In the genomic region with DNA sequence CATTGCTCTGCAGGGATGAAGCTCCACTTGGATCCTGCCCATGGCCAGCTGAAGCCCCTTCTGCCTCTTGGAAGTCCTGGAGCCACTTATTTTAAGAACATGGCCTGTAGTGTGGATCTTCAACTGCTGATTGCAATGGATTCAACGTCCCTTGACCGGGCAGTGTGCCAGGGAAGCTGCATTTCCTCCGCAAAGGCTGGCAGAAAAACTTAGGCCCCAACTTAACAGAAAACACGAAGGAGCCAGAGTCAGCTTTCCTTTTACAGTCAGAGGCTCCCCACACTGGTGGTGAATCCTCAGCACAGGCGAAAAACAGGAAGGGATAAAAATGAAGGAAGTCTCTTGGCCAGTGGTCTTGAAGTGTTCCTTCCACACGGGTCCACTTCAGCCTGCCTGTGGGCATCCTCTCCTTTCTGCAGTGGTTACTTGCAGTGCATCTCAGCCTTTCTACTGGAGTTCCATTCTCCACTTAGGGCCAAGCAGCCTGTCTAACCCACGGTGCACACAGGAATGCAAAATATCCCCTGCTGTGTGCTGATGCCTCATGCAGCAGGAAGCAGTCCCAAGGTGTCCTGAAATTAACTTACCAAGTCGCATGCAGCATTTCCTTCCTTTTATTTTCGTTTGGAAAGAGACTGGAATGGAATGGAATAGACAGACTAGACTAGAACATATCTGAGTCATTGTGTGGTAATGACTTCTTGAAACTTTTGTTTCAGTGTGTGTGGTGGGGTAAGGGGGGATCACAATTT, we compare ENCODE assay signal across 15 cellular contexts. TPM values are rescaled to one million over a fixed set of nuclear protein-coding genes. Genes with fewer than 3 reads are reported as not detected.
A peak's percentile ranks its signal among the peaks of the same experiment; 100 is the strongest.
DNase-seq lines count a peak whose midpoint lies in the region; ATAC-seq, FAIRE-seq and TF ChIP-seq lines count a peak whose summit lies in the region.
"Had no signal": no experiment of that assay in that cellular context is flagged by ENCODE, and none has a peak within 500 bp of the region (broad histone marks: within the 10 kb centered on the region; RNA-seq: fewer than 3 reads in every experiment).

No MANE protein-coding gene starts in this region.

- no peak overlapping the region for H3K4me3 ChIP-seq in NB4 (ENCODE audit: low read depth, low read length)
- H3K4me3 ChIP-seq in trophoblast cell (ENCODE audit: low read depth, low read length) = no peak overlapping the region
- H3K4me3 ChIP-seq: dorsolateral prefrontal cortex had no signal

- no peaks in the 10 kb centered on the region for H3K4me1 Mint-ChIP-seq in type B pancreatic cell (ENCODE audit: unreplicated experiment)
- no peaks in the 10 kb centered on the region for H3K4me1 Mint-ChIP-seq in activated CD4-positive, alpha-beta T cell treated with anti-CD3 and anti-CD28 coated beads for 36 hours

- H3K79me1 ChIP-seq in trophoblast cell (ENCODE audit: low read length) = no peaks in the 10 kb centered on the region

- H3K4me3 Mint-ChIP-seq in type B pancreatic cell = no peak overlapping the region
- no peak overlapping the region for H3K4me3 Mint-ChIP-seq in activated CD4-positive, alpha-beta T cell treated with anti-CD3 and anti-CD28 coated beads for 36 hours

- intact Hi-C loops in activated CD4-positive, alpha-beta T cell treated with anti-CD3 and anti-CD28 coated beads for 36 hours (cut with DNase I, micrococcal nuclease) = no loop called here

- H3K4me2 ChIP-seq in trophoblast cell (ENCODE audit: low read length) = no peak overlapping the region

- H3K4ac ChIP-seq in trophoblast cell (ENCODE audit: low read depth, low read length) = no peak overlapping the region

- no peaks in the 10 kb centered on the region for H3K27me3 ChIP-seq in trophoblast cell (ENCODE audit: insufficient read depth, low read length)

- FAIRE-seq in D721Med (lab: Jason Lieb, UNC) = no peak

- H3K23ac ChIP-seq in trophoblast cell (ENCODE audit: low read length) = no peak overlapping the region

- DNase-seq in ELR (ENCODE audit: low read depth) (peak; percentile 83), NB4 (ENCODE audit: low read depth) (peak; percentile 59), epithelial cell of prostate (ENCODE audit: low read depth, low spot score) (peak; percentile 16), trophoblast cell (peak; percentile 41 to 74), type B pancreatic cell (ENCODE audit: extremely low spot score, unreplicated experiment) (no peak), activated T-cell treated with anti-CD3 and anti-CD28 coated beads for 4 hours (no peak), D721Med (ENCODE audit: insufficient read length, low spot score) (no peak)
- no peak for DNase-seq in activated CD4-positive, alpha-beta T cell treated with anti-CD3 and anti-CD28 coated beads for 36 hours
- DNase-seq: activated CD4-positive, CD25-positive, alpha-beta regulatory T cell treated with anti-CD3 and anti-CD28 coated beads, Interleukin-2, amount 50 U/mL, for 72 hours; activated effector memory CD4-positive, alpha-beta T cell treated with Interleukin-2 at 50 U/mL for 16 hours; GF-D8; KBM-7; NCI-H446; stimulated activated CD4-positive, alpha-beta T cell treated with anti-CD3 and anti-CD28 coated beads, Interleukin-12 subunit alpha, Interleukin-12 subunit beta, amount 100 ng/mL, for 4 hours had no signal

- H3K36me3 ChIP-seq in trophoblast cell (ENCODE audit: control insufficient read depth in 1 of 2, insufficient read depth in 2 of 2, low read length in 2 of 2) = no peaks in the 10 kb centered on the region

- H4K91ac ChIP-seq in trophoblast cell (ENCODE audit: low read depth, low read length) = no peak overlapping the region

- peaks cover 1% of the 10 kb centered on the region for H3K9me3 ChIP-seq in trophoblast cell (ENCODE audit: insufficient read depth, low read depth, low read length)

- no peak overlapping the region for H4K8ac ChIP-seq in trophoblast cell (ENCODE audit: low read depth, low read length)

- H3K4me1 ChIP-seq in trophoblast cell (ENCODE audit: control insufficient read depth in 1 of 2, insufficient read depth in 2 of 2, low read length in 2 of 2) = peaks cover 0 to 4% of the 10 kb centered on the region in 2 experiments

- no peak overlapping the region for H2BK120ac ChIP-seq in trophoblast cell (ENCODE audit: insufficient read depth, low read length, poor library complexity)

- H3K27me3 Mint-ChIP-seq in type B pancreatic cell = peaks cover 24% of the 10 kb centered on the region
- peaks cover 33% of the 10 kb centered on the region for H3K27me3 Mint-ChIP-seq in activated CD4-positive, alpha-beta T cell treated with anti-CD3 and anti-CD28 coated beads for 36 hours

- WGBS in trophoblast cell (ENCODE audit: extremely low coverage, insufficient coverage, insufficient read length) = no CpG with 5 or more reads among the region's 9 CpGs

- H2BK5ac ChIP-seq in trophoblast cell (ENCODE audit: low read depth, low read length, poor library complexity) = no peak overlapping the region

- H4K12ac ChIP-seq in trophoblast cell (ENCODE audit: low read depth, low read length) = no peak overlapping the region

- no peaks in the 10 kb centered on the region for H3K36me3 Mint-ChIP-seq in type B pancreatic cell
- no peaks in the 10 kb centered on the region for H3K36me3 Mint-ChIP-seq in activated CD4-positive, alpha-beta T cell treated with anti-CD3 and anti-CD28 coated beads for 36 hours (ENCODE audit: low read depth)

- no peak overlapping the region for H3K9ac ChIP-seq in trophoblast cell (ENCODE audit: low read length)

- CTCF ChIA-PET in activated CD4-positive, alpha-beta T cell treated with anti-CD3 and anti-CD28 coated beads for 36 hours (lab: Charles Lee) = no interaction called here

- H2AFZ ChIP-seq in trophoblast cell (ENCODE audit: insufficient read depth, low read length, poor library complexity) = no peak overlapping the region

- H3K9me3 Mint-ChIP-seq in type B pancreatic cell = peaks cover 5% of the 10 kb centered on the region
- no peaks in the 10 kb centered on the region for H3K9me3 Mint-ChIP-seq in activated CD4-positive, alpha-beta T cell treated with anti-CD3 and anti-CD28 coated beads for 36 hours (ENCODE audit: low read depth)

- POLR2A ChIA-PET in activated CD4-positive, alpha-beta T cell treated with anti-CD3 and anti-CD28 coated beads for 36 hours (lab: Charles Lee) = no interaction called here

- TF ChIP-seq POLR2A in NB4 (IDR thresholded peaks at IDR 0.05; ENCODE audit: extremely low read depth, insufficient read length) = no peak

- TF ChIP-seq CTCF in NB4 (IDR thresholded peaks at IDR 0.05; ENCODE audit: low read depth, low read length) = no peak
- TF ChIP-seq CTCF in type B pancreatic cell (conservative IDR thresholded peaks at IDR 0.05) = no peak
- TF ChIP-seq CTCF in D721Med (IDR thresholded peaks at IDR 0.05; ENCODE audit: insufficient read depth, missing control alignments) = no peak

- H3K27ac Mint-ChIP-seq in type B pancreatic cell = no peak overlapping the region
- H3K27ac Mint-ChIP-seq in activated CD4-positive, alpha-beta T cell treated with anti-CD3 and anti-CD28 coated beads for 36 hours = no peak overlapping the region

- H3K27ac ChIP-seq in epithelial cell of prostate (peak overlapping the region; percentile 89), trophoblast cell (ENCODE audit: low read depth, low read length) (no peak overlapping the region)

- no peak overlapping the region for H2BK12ac ChIP-seq in trophoblast cell (ENCODE audit: low read length)

- no peak for ATAC-seq in activated CD4-positive, alpha-beta T cell treated with anti-CD3 and anti-CD28 coated beads for 36 hours

- H3K14ac ChIP-seq in trophoblast cell (ENCODE audit: low read length) = no peak overlapping the region

- no peak overlapping the region for H3K18ac ChIP-seq in trophoblast cell (ENCODE audit: low read length)

- no peak overlapping the region for H2AK5ac ChIP-seq in trophoblast cell (ENCODE audit: low read length)

- no peaks in the 10 kb centered on the region for H3K79me2 ChIP-seq in trophoblast cell (ENCODE audit: control insufficient read depth, insufficient read depth, low read length, poor library complexity)

RNA-seq across cellular contexts. Expression of a gene that starts 26.1 kb away (rescaled TPM):
- polyA plus RNA-seq in trophoblast cell (2013) = not detected in 2 replicates
- 20.5 and 27.9 TPM in 2 replicates for total RNA-seq in type B pancreatic cell (ENCODE audit: low replicate concordance)
- total RNA-seq in activated CD4-positive, alpha-beta T cell treated with anti-CD3 and anti-CD28 coated beads for 36 hours = not detected

Comparison
In these comparisons a context has a peak if more than half of its experiments do, and no peak if none do; other contexts are left out.
1. DNase-seq: peak in ELR (single experiment), NB4 (single experiment), epithelial cell of prostate (single experiment) and trophoblast cell (2 of 2); none in type B pancreatic cell (single experiment), activated T-cell treated with anti-CD3 and anti-CD28 coated beads for 4 hours (single experiment), activated CD4-positive, alpha-beta T cell treated with anti-CD3 and anti-CD28 coated beads for 36 hours (single experiment) and D721Med (single experiment).
2. RNA of a gene that starts 26.1 kb away (total RNA-seq): 20.5 to 27.9 TPM in type B pancreatic cell; not detected in activated CD4-positive, alpha-beta T cell treated with anti-CD3 and anti-CD28 coated beads for 36 hours; every median in the first group is over 10 times any median in the second.